Comparison of ENCODE assay signal across 14 cellular contexts in the genomic region with DNA sequence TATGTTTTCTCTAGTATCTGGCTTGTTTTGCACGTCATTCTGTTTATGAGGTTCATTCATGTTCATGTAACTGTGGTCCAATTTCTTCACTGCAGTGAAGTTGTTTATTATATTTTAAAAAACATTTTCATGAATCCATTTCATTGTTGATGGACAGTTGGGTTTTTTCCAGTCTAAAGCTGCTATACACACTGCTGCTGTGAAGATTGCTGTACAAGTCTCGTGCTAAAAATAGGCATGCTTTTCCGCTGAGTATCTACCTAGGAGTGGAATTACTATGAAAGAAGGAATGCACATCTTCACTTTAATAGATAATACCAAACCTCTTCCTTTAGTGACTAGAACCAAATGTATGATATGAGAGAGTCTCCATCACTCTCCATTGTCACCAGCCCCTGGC. TPM values are rescaled to one million over a fixed set of nuclear protein-coding genes. Genes with fewer than 3 reads are reported as not detected.
DNase-seq lines count a peak whose midpoint lies in the region; ATAC-seq and TF ChIP-seq lines count a peak whose summit lies in the region.
"Had no signal": no experiment of that assay in that cellular context is flagged by ENCODE, and none has a peak within 500 bp of the region (broad histone marks: within the 10 kb centered on the region; RNA-seq: fewer than 3 reads in every experiment).

No MANE protein-coding gene starts in this region.

- H3K9me3 ChIP-seq in AG04450 (ENCODE audit: control insufficient read depth, insufficient read depth, low read length) (no peaks in the 10 kb centered on the region), osteoblast (ENCODE audit: low read depth, low read length) (no peaks in the 10 kb centered on the region)
- H3K9me3 ChIP-seq: BLaER1 treated with 17β-estradiol and CSF1 and Interleukin-3, amounts not matched to agents 10 nM and 100 nM had no signal

- H3K27ac ChIP-seq in AG04450 (ENCODE audit: low read depth, low read length) (peak overlapping the region; percentile 59), epithelial cell of prostate (peak overlapping the region; percentile 47), osteoblast (ENCODE audit: low read depth, low read length) (peak overlapping the region; percentile 60)

- no peak overlapping the region for H3K4me2 ChIP-seq in osteoblast (ENCODE audit: insufficient read depth, low read length)

- CTCF ChIA-PET in AG04450 (lab: Charles Lee), result no interaction called here

- TF ChIP-seq CTCF in AG04450 (IDR thresholded peaks at IDR 0.05; ENCODE audit: low read depth, low read length) (no peak), osteoblast (IDR thresholded peaks at IDR 0.05; ENCODE audit: extremely low read depth, low read depth, low read length) (no peak)

- H3K27me3 ChIP-seq in AG04450 (ENCODE audit: control insufficient read depth, insufficient read depth, low read length), result no peaks in the 10 kb centered on the region
- H3K27me3 ChIP-seq in osteoblast (ENCODE audit: insufficient read depth, low read length), result peaks cover 22% of the 10 kb centered on the region

- no peaks in the 10 kb centered on the region for H4K20me1 ChIP-seq in osteoblast (ENCODE audit: insufficient read depth, low read length)
- H4K20me1 ChIP-seq: BLaER1 treated with 17β-estradiol and CSF1 and Interleukin-3, amounts not matched to agents 10 nM and 100 nM had no signal

- POLR2A ChIA-PET in AG04450 (lab: Yijun Ruan, JAX), result interaction anchor here (0.9 to 1.7 kb wide), 2 partner anchors 12 to 49 kb away, joined by 5 to 10 read pairs; partner anchors contain the start of gene ETS2

- DNase-seq in AG04450 (ENCODE audit: low read depth, low spot score) (peak; percentile 70), LoVo (ENCODE audit: low spot score) (peak; percentile 33), epithelial cell of prostate (ENCODE audit: low read depth, low spot score) (no peak), osteoblast (ENCODE audit: insufficient read length, low spot score, missing footprints) (peak; percentile 87), NCI-H1105 (lab: John Stamatoyannopoulos, UW) (no peak), NCI-H1105 treated with DMSO at 0.1 percent for 48 hours (lab: John Stamatoyannopoulos, UW) (no peak)
- DNase-seq: activated CD4-positive, alpha-beta memory T cell treated with anti-CD3 and anti-CD28 coated beads, Interleukin-2, amount 10 ng/mL, durations not matched to agents 7 days and 5 days; activated gamma-delta T cell treated with Interleukin-2 at 50 U/mL for 16 hours; cerebellar nuclear complex; naive thymus-derived CD8-positive, alpha-beta T cell; OCI-M1 had no signal

- no peaks in the 10 kb centered on the region for H3K36me3 ChIP-seq in osteoblast (ENCODE audit: insufficient read depth, low read length)
- H3K36me3 ChIP-seq: BLaER1 treated with 17β-estradiol and CSF1 and Interleukin-3, amounts not matched to agents 10 nM and 100 nM had no signal

- no peaks in the 10 kb centered on the region for H3K79me2 ChIP-seq in osteoblast (ENCODE audit: insufficient read depth, low read length)

- H3K4me1 ChIP-seq in osteoblast (ENCODE audit: insufficient read depth, low read length), result peaks cover 23% of the 10 kb centered on the region

- no peak overlapping the region for H3K4me3 ChIP-seq in AG04450 (ENCODE audit: low read depth, low read length)
- H3K4me3 ChIP-seq in osteoblast (ENCODE audit: insufficient read depth, low read length), result no peak overlapping the region
- H3K4me3 ChIP-seq: BLaER1 treated with 17β-estradiol and CSF1 and Interleukin-3, amounts not matched to agents 10 nM and 100 nM had no signal

- H2AFZ ChIP-seq in osteoblast (ENCODE audit: low read length), result no peak overlapping the region

- ATAC-seq in GM18498 (IDR thresholded peaks at IDR 0.05; ENCODE audit: unreplicated experiment) (no peak), GM18909 (IDR thresholded peaks at IDR 0.05; ENCODE audit: poor library complexity, unreplicated experiment) (no peak)
- ATAC-seq: naive thymus-derived CD8-positive, alpha-beta T cell had no signal

RNA-seq across cellular contexts. Expression of gene ETS2, which starts 49.0 kb away (rescaled TPM):
- polyA plus RNA-seq in AG04450 (2011; rRNA removed), result 60.1 and 62.7 TPM in 2 replicates
- polyA minus RNA-seq in AG04450 (2011; rRNA and poly(A)+ RNA removed), result 60.1 and 67.9 TPM in 2 replicates
- 2.7 and 4.0 TPM in 2 replicates for total RNA-seq in osteoblast

Comparison
In these comparisons a context has a peak if more than half of its experiments do, and no peak if none do; other contexts are left out.
1. DNase-seq: peak in AG04450 (single experiment), LoVo (single experiment) and osteoblast (single experiment); none in epithelial cell of prostate (single experiment), NCI-H1105 (single experiment) and NCI-H1105 treated with DMSO at 0.1 percent for 48 hours (single experiment).
2. Peak in every context shown above with its lines, with median percentiles within 50 percentile points of each other: H3K27ac ChIP-seq.